ENCODE assay signal across 21 cellular contexts in genomic region chr20:41405436-41405835, GRCh38. TPM values are rescaled to one million over a fixed set of nuclear protein-coding genes. Genes with fewer than 3 reads are reported as not detected.
"Had no signal": no experiment of that assay in that cellular context is flagged by ENCODE, and none has a peak within 500 bp of the region (broad histone marks: within the 10 kb centered on the region; RNA-seq: fewer than 3 reads in every experiment).

No MANE protein-coding gene starts in this region.

- H3K9me3 ChIP-seq: adrenal gland, body of pancreas, esophagus squamous epithelium, ovary, prostate gland, tibial nerve had no signal

- H3K9me3 Mint-ChIP-seq: activated B cell treated with CpG ODN at 0.5 μM for 24 hours; activated naive CD8-positive, alpha-beta T cell treated with anti-CD3 and anti-CD28 coated beads for 36 hours; activated T-cell treated with anti-CD3 and anti-CD28 coated beads, Interleukin-2, amount 50 U/mL, for 72 hours; mesothelial cell of epicardium; naive thymus-derived CD4-positive, alpha-beta T cell had no signal

- H3K27me3 Mint-ChIP-seq: activated B cell treated with CpG ODN at 0.5 μM for 24 hours; activated naive CD8-positive, alpha-beta T cell treated with anti-CD3 and anti-CD28 coated beads for 36 hours; naive thymus-derived CD4-positive, alpha-beta T cell had no signal

- H3K36me3 ChIP-seq: ovary had no signal

- H3K4me3 Mint-ChIP-seq: activated B cell treated with CpG ODN at 0.5 μM for 24 hours; activated naive CD8-positive, alpha-beta T cell treated with anti-CD3 and anti-CD28 coated beads for 36 hours; activated T-cell treated with anti-CD3 and anti-CD28 coated beads, Interleukin-2, amount 50 U/mL, for 72 hours; mesothelial cell of epicardium; naive thymus-derived CD4-positive, alpha-beta T cell had no signal

- H3K4me1 ChIP-seq: body of pancreas, prostate gland had no signal

- H3K27ac Mint-ChIP-seq: activated B cell treated with CpG ODN at 0.5 μM for 24 hours; activated naive CD8-positive, alpha-beta T cell treated with anti-CD3 and anti-CD28 coated beads for 36 hours; activated T-cell treated with anti-CD3 and anti-CD28 coated beads, Interleukin-2, amount 50 U/mL, for 72 hours; mesothelial cell of epicardium had no signal

- H3K4me3 ChIP-seq: adrenal gland, body of pancreas, esophagus squamous epithelium, ovary, prostate gland, tibial nerve had no signal

- ATAC-seq: activated T-cell treated with anti-CD3 and anti-CD28 coated beads, Interleukin-2, amount 50 U/mL, for 72 hours; body of pancreas; naive thymus-derived CD4-positive, alpha-beta T cell had no signal

- DNase-seq: activated B cell treated with CpG ODN at 0.5 μM for 24 hours; activated naive CD4-positive, alpha-beta T cell; activated naive CD8-positive, alpha-beta T cell treated with anti-CD3 and anti-CD28 coated beads for 36 hours; activated T-cell treated with anti-CD3 and anti-CD28 coated beads for 4 hours; activated T-cell treated with anti-CD3 and anti-CD28 coated beads, Interleukin-2, amount 50 U/mL, for 72 hours; adrenal gland; aorta; body of pancreas; esophagus squamous epithelium; foreskin melanocyte; glutamatergic neuron; hippocampal formation; left cardiac atrium; naive thymus-derived CD4-positive, alpha-beta T cell; ovary; stimulated activated CD4-positive, alpha-beta T cell treated with anti-CD3 and anti-CD28 coated beads, Interleukin-2, amount 100 ng/mL, for 48 hours; stimulated activated naive CD4-positive, alpha-beta T cell treated with Interleukin-2 at 50 U/mL for 16 hours had no signal

- H3K27ac ChIP-seq: adrenal gland, body of pancreas, esophagus squamous epithelium, ovary, tibial nerve had no signal

- H3K4me1 Mint-ChIP-seq: mesothelial cell of epicardium had no signal

RNA-seq across cellular contexts. Expression of gene EMILIN3, which starts 38.8 kb away (rescaled TPM):
- total RNA-seq: activated B cell treated with CpG ODN at 0.5 μM for 24 hours; activated naive CD8-positive, alpha-beta T cell treated with anti-CD3 and anti-CD28 coated beads for 36 hours; activated T-cell treated with anti-CD3 and anti-CD28 coated beads, Interleukin-2, amount 50 U/mL, for 72 hours; T-helper 2 cell treated with Interferon-gamma antibody and Interleukin-4, amounts not matched to agents 100 ng/mL and 5 ng/mL, for 36 hours had no signal
